In genomic region chr1:112688781-112689193, GRCh38 we compare ENCODE assay signal across 20 cellular contexts.
DNase-seq lines count a peak whose midpoint lies in the region; ATAC-seq lines count a peak whose summit lies in the region.
"Had no signal": no experiment of that assay in that cellular context is flagged by ENCODE, and none has a peak within 500 bp of the region (broad histone marks: within the 10 kb centered on the region; RNA-seq: fewer than 3 reads in every experiment).

No MANE protein-coding gene starts in this region.

- ATAC-seq in memory B cell (ENCODE audit: low read depth) (no peak), GM21528 (IDR thresholded peaks at IDR 0.05; ENCODE audit: low FRiP score, unreplicated experiment) (no peak)
- ATAC-seq in stimulated activated effector memory CD8-positive, alpha-beta T cell treated with anti-CD3 and anti-CD28 coated beads, Interleukin-12 subunit alpha, Interleukin-12 subunit beta, amount 100 ng/mL, for 72 hours: no peak
- ATAC-seq: activated CD4-positive, CD25-positive, alpha-beta regulatory T cell treated with anti-CD3 and anti-CD28 coated beads, Interleukin-2, amount 50 U/mL, for 24 hours; naive thymus-derived CD4-positive, alpha-beta T cell had no signal

- DNase-seq in NCI-H2196 (lab: John Stamatoyannopoulos, UW; ENCODE audit: unreplicated experiment) (peak; percentile 68), NCI-H2196 treated with DMSO at 0.1 percent for 48 hours (lab: John Stamatoyannopoulos, UW; ENCODE audit: unreplicated experiment) (no peak), ecto neural progenitor cell (ENCODE audit: low spot score) (peak; percentile 36), memory B cell (ENCODE audit: low spot score in 2 of 2) (no peak), DMS 273 treated with DMSO at 0.1 percent for 48 hours (lab: John Stamatoyannopoulos, UW) (no peak), iPS-NIHi11 (ENCODE audit: low spot score) (no peak)
- DNase-seq in stimulated activated effector memory CD8-positive, alpha-beta T cell treated with anti-CD3 and anti-CD28 coated beads, Interleukin-12 subunit alpha, Interleukin-12 subunit beta, amount 100 ng/mL, for 72 hours (ENCODE audit: low spot score in 2 of 2): no peak
- DNase-seq: 8988T; activated gamma-delta T cell; cortex of kidney; foreskin melanocyte; GF-D8; GM23248; naive thymus-derived CD4-positive, alpha-beta T cell; NCI-H2081 treated with DMSO at 0.1 percent for 48 hours; NCI-H524 treated with DMSO at 0.1 percent for 48 hours; SHP77; stimulated activated CD4-positive, alpha-beta T cell treated with anti-CD3 and anti-CD28 coated beads, Interleukin-2, amount 100 ng/mL, for 48 hours had no signal

- H3K27me3 Mint-ChIP-seq in memory B cell: no peaks in the 10 kb centered on the region
- H3K27me3 Mint-ChIP-seq: naive thymus-derived CD4-positive, alpha-beta T cell had no signal

- no peaks in the 10 kb centered on the region for H3K9me3 Mint-ChIP-seq in memory B cell
- no peaks in the 10 kb centered on the region for H3K9me3 Mint-ChIP-seq in stimulated activated effector memory CD8-positive, alpha-beta T cell treated with anti-CD3 and anti-CD28 coated beads, Interleukin-12 subunit alpha, Interleukin-12 subunit beta, amount 100 ng/mL, for 72 hours
- H3K9me3 Mint-ChIP-seq: naive thymus-derived CD4-positive, alpha-beta T cell had no signal

- H3K36me3 Mint-ChIP-seq in memory B cell: peaks cover 9% of the 10 kb centered on the region
- H3K36me3 Mint-ChIP-seq in stimulated activated effector memory CD8-positive, alpha-beta T cell treated with anti-CD3 and anti-CD28 coated beads, Interleukin-12 subunit alpha, Interleukin-12 subunit beta, amount 100 ng/mL, for 72 hours: peaks cover 29% of the 10 kb centered on the region

- peak overlapping the region; percentile 60 for H3K27ac Mint-ChIP-seq in memory B cell
- H3K27ac Mint-ChIP-seq in stimulated activated effector memory CD8-positive, alpha-beta T cell treated with anti-CD3 and anti-CD28 coated beads, Interleukin-12 subunit alpha, Interleukin-12 subunit beta, amount 100 ng/mL, for 72 hours: peak overlapping the region; percentile 83

- H3K4me3 Mint-ChIP-seq in memory B cell: no peak overlapping the region
- no peak overlapping the region for H3K4me3 Mint-ChIP-seq in stimulated activated effector memory CD8-positive, alpha-beta T cell treated with anti-CD3 and anti-CD28 coated beads, Interleukin-12 subunit alpha, Interleukin-12 subunit beta, amount 100 ng/mL, for 72 hours
- H3K4me3 Mint-ChIP-seq: naive thymus-derived CD4-positive, alpha-beta T cell had no signal

- H3K4me1 Mint-ChIP-seq in memory B cell: peaks cover 8% of the 10 kb centered on the region
- peaks cover 20% of the 10 kb centered on the region for H3K4me1 Mint-ChIP-seq in stimulated activated effector memory CD8-positive, alpha-beta T cell treated with anti-CD3 and anti-CD28 coated beads, Interleukin-12 subunit alpha, Interleukin-12 subunit beta, amount 100 ng/mL, for 72 hours

Comparison
In these comparisons a context has a peak if more than half of its experiments do, and no peak if none do; other contexts are left out.
1. DNase-seq: peak in NCI-H2196 (single experiment) and ecto neural progenitor cell (single experiment); none in NCI-H2196 treated with DMSO at 0.1 percent for 48 hours (single experiment), memory B cell (0 of 2), stimulated activated effector memory CD8-positive, alpha-beta T cell treated with anti-CD3 and anti-CD28 coated beads, Interleukin-12 subunit alpha, Interleukin-12 subunit beta, amount 100 ng/mL, for 72 hours (0 of 2), DMS 273 treated with DMSO at 0.1 percent for 48 hours (single experiment) and iPS-NIHi11 (single experiment).